Comparison of ENCODE assay signal across 14 cellular contexts in the genomic region with DNA sequence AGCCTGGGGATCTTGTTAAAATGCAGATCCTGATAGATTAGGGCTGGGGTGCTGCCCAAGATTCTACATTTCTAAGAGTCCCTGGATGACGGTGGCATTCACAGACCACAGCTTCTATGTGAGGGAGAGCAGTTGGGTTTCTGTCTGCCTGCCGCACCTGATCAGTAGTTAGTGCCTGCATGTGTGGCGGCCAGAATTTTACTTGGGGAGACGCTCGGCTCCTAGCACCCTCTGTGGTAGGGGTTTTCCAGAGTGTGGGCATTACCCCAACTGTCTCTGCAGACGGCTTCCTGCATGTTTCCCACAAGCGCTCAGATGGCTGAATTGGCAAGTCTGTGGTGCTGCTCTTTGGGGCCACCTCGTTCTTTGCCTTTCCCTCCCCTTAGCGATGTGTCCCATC. TPM values are rescaled to one million over a fixed set of nuclear protein-coding genes. Genes with fewer than 3 reads are reported as not detected.
A peak's percentile ranks its signal among the peaks of the same experiment; 100 is the strongest.
DNase-seq lines count a peak whose midpoint lies in the region; ATAC-seq and TF ChIP-seq lines count a peak whose summit lies in the region.
"Had no signal": no experiment of that assay in that cellular context is flagged by ENCODE, and none has a peak within 500 bp of the region (broad histone marks: within the 10 kb centered on the region; RNA-seq: fewer than 3 reads in every experiment).

No MANE protein-coding gene starts in this region.

- no peaks in the 10 kb centered on the region for H3K23me2 ChIP-seq in H9 (ENCODE audit: insufficient read length, low read depth, low read length, poor library complexity, severe bottlenecking)

- peak overlapping the region; percentile 76 to 87 (median 81); a peak in 3 of 7 replicates for H3K27ac Mint-ChIP-seq in H9

- CTCF ChIA-PET in PC-3 (lab: Charles Lee): no interaction called here

- H3K23ac ChIP-seq in H9 (ENCODE audit: insufficient read length, low read depth, low read length): no peak overlapping the region

- no peak for ATAC-seq in PC-3
- ATAC-seq: heart left ventricle had no signal

- no peaks in the 10 kb centered on the region for H3K79me2 ChIP-seq in H9 (ENCODE audit: insufficient read depth, low read length)
- H3K79me2 ChIP-seq in PC-3 (ENCODE audit: low read length): no peaks in the 10 kb centered on the region

- H3K4me3 ChIP-seq in PC-3 (ENCODE audit: low read length): no peak overlapping the region
- H3K4me3 ChIP-seq: ascending aorta, heart left ventricle, left ventricle myocardium inferior had no signal

- H3K27ac ChIP-seq in H9 (ENCODE audit: insufficient read length, low read depth, low read length) (no peak overlapping the region), caudate nucleus (ENCODE audit: low read depth, low read length) (peak overlapping the region; percentile 60), PC-3 (ENCODE audit: low read length) (no peak overlapping the region)
- H3K27ac ChIP-seq: ascending aorta, heart left ventricle, left ventricle myocardium inferior had no signal

- no peak overlapping the region for H4K8ac ChIP-seq in H9 (replicated peaks; ENCODE audit: insufficient read length, low read depth, low read length)

- DNase-seq in H9 (no peak), caudate nucleus (lab: John Stamatoyannopoulos, UW) (no peak), ureter (ENCODE audit: low spot score) (no peak), NOMO-1 (lab: John Stamatoyannopoulos, UW; ENCODE audit: unreplicated experiment in 2 of 2) (no peak), PC-3 (no peak), NAMALWA (ENCODE audit: low spot score) (no peak)
- DNase-seq in activated CD4-positive, alpha-beta T cell treated with anti-CD3 and anti-CD28 coated beads, Interleukin-2, amount 50 U/mL, for 4 hours: peak; percentile 31 to 48
- peak; percentile 14 for DNase-seq in stimulated activated CD4-positive, alpha-beta T cell treated with anti-CD3 and anti-CD28 coated beads, Interleukin-4, amount 100 ng/mL, for 1 hour
- DNase-seq: heart left ventricle, left ventricle myocardium inferior, NCI-H1092, NCI-H524, Right ventricle myocardium superior had no signal

- no peak overlapping the region for H2AK5ac ChIP-seq in H9 (ENCODE audit: insufficient read length, low read length)

- POLR2A ChIA-PET in PC-3 (lab: Charles Lee; ENCODE audit: unreplicated experiment): interaction anchor here (0.5 kb wide), 1 partner anchor 125 kb away, joined by 3 read pairs; no protein-coding TSS in a partner anchor

- no peak overlapping the region; the same call in 1 of the 2 replicates for H3K14ac ChIP-seq in H9 (ENCODE audit: insufficient read depth, low read length)

- peaks cover 15 to 19% of the 10 kb centered on the region in 2 experiments for H3K4me1 Mint-ChIP-seq in H9

- H2BK120ac ChIP-seq in H9 (ENCODE audit: low read depth, low read length, poor library complexity, severe bottlenecking): no peak overlapping the region

- no peak overlapping the region for H4K5ac ChIP-seq in H9 (ENCODE audit: insufficient read length, low read depth, low read length)

- intact Hi-C loops in PC-3 (cut with micrococcal nuclease): loop anchor here (10.0 kb wide), 1 partner anchor 440 kb away; the partner anchor contains the start of gene RPUSD3

- H4K20me1 ChIP-seq in H9 (ENCODE audit: control insufficient read depth, insufficient read depth, insufficient read length): no peaks in the 10 kb centered on the region
- no peaks in the 10 kb centered on the region for H4K20me1 ChIP-seq in PC-3 (ENCODE audit: low read length)

- H3K27me3 ChIP-seq in H9 (ENCODE audit: insufficient read depth, low read length) (no peaks in the 10 kb centered on the region), PC-3 (ENCODE audit: low read length) (no peaks in the 10 kb centered on the region)
- H3K27me3 ChIP-seq: ascending aorta, heart left ventricle had no signal

- TF ChIP-seq CTCF in H9 (conservative IDR thresholded peaks at IDR 0.05) (no peak), PC-3 (conservative IDR thresholded peaks at IDR 0.05; ENCODE audit: low read depth, low read length) (no peak)

- no peak overlapping the region for H2BK5ac ChIP-seq in H9 (ENCODE audit: insufficient read length, low read length)

- no peak overlapping the region for H2BK12ac ChIP-seq in H9 (ENCODE audit: insufficient read length, low read depth, low read length)

- no peaks in the 10 kb centered on the region for H3K27me3 Mint-ChIP-seq in H9 (ENCODE audit: low read depth)

- H3K4me1 ChIP-seq in H9 (ENCODE audit: insufficient read depth, low read length) (0 out of 2 replicates have a peak, but pooled peaks cover 1% of the 10 kb centered on the region), PC-3 (ENCODE audit: insufficient read depth, low read length) (peaks cover 12% of the 10 kb centered on the region)
- H3K4me1 ChIP-seq: ascending aorta had no signal

- H3K4ac ChIP-seq in H9 (ENCODE audit: low read depth, low read length): no peak overlapping the region

- no peak overlapping the region for H3K9ac ChIP-seq in H9 (ENCODE audit: extremely low read depth, insufficient read length, low read length)
- H3K9ac ChIP-seq in PC-3 (ENCODE audit: low read length): no peak overlapping the region

- H3F3A ChIP-seq in PC-3 (ENCODE audit: low read length, unreplicated experiment): no peaks in the 10 kb centered on the region

- H2AFZ ChIP-seq in H9 (ENCODE audit: low read length) (no peak overlapping the region), PC-3 (ENCODE audit: low read length) (no peak overlapping the region)

- H3K79me1 ChIP-seq in H9 (ENCODE audit: insufficient read depth, low read depth, low read length, poor library complexity, severe bottlenecking): no peaks in the 10 kb centered on the region

- H3K4me2 ChIP-seq in H9 (ENCODE audit: insufficient read depth, insufficient read length, low read length) (no peak overlapping the region), PC-3 (ENCODE audit: low read length) (no peak overlapping the region)

- H3K9me3 Mint-ChIP-seq in H9: no peaks in the 10 kb centered on the region

- no peaks in the 10 kb centered on the region for H3K9me2 ChIP-seq in PC-3 (replicated peaks; ENCODE audit: low read length)

- peaks cover 30% of the 10 kb centered on the region for H3K36me3 ChIP-seq in PC-3 (ENCODE audit: low read depth, low read length)

- H3K9me3 ChIP-seq in H9 (ENCODE audit: control insufficient read depth, low read depth, low read length) (no peaks in the 10 kb centered on the region), PC-3 (ENCODE audit: low read length) (no peaks in the 10 kb centered on the region)
- H3K9me3 ChIP-seq: ascending aorta, heart left ventricle, left ventricle myocardium inferior had no signal

- H2BK15ac ChIP-seq in H9 (ENCODE audit: low read depth, low read length): no peak overlapping the region

- no peak overlapping the region for H2BK20ac ChIP-seq in H9 (ENCODE audit: low read depth, low read length, poor library complexity, severe bottlenecking)

- H3T11ph ChIP-seq in H9 (ENCODE audit: low read length): no peak overlapping the region

- no peak overlapping the region for H3K4me3 Mint-ChIP-seq in H9

- H3K18ac ChIP-seq in H9 (ENCODE audit: insufficient read length, low read depth, low read length): no peak overlapping the region

- H4K91ac ChIP-seq in H9 (ENCODE audit: insufficient read length, low read depth, low read length): no peak overlapping the region

- BruUV-seq in PC-3 (replicated peaks; lab: Mats Ljungman, UMichigan): no TSS peak

- peaks cover 7 to 48% (median 29%) of the 10 kb centered on the region in 3 experiments; a peak in 6 of 7 replicates for H3K36me3 Mint-ChIP-seq in H9 (ENCODE audit: insufficient read depth in 1 of 3, low read depth in 3 of 3)

- no CpG with 5 or more reads among the region's 9 CpGs for WGBS in H9 (ENCODE audit: extremely low coverage, insufficient read length, low lambda C conversion rate)

- H3K56ac ChIP-seq in H9 (ENCODE audit: insufficient read length, low read depth, low read length): no peak overlapping the region

RNA-seq across cellular contexts. Expression of gene GHRL, which starts 8.3 kb away (rescaled TPM):
- total RNA-seq in H9 (2021) (1.3 TPM in 1 of 2 replicates, not detected in the other), ureter (0.81 TPM), PC-3 (2014; rRNA removed) (not detected in 2 replicates)
- total RNA-seq: ascending aorta, Right ventricle myocardium superior had no signal

RNA-seq across cellular contexts. Expression of gene TATDN2, which starts 36.2 kb away (rescaled TPM):
- 34.4 and 34.5 TPM in 2 replicates for total RNA-seq in H9 (2021)
- 37.8 TPM for total RNA-seq in ureter
- 14.1 and 25.6 TPM in 2 replicates for total RNA-seq in PC-3 (2014; rRNA removed)

RNA-seq across cellular contexts. Expression of gene SEC13, which starts 36.4 kb away (rescaled TPM):
- 131 TPM in 2 replicates for total RNA-seq in H9 (2021)
- total RNA-seq in ureter: 82.9 TPM
- 265 and 289 TPM in 2 replicates for total RNA-seq in PC-3 (2014; rRNA removed)

Comparison
In these comparisons a context has a peak if more than half of its experiments do, and no peak if none do; other contexts are left out.
1. DNase-seq: peak in activated CD4-positive, alpha-beta T cell treated with anti-CD3 and anti-CD28 coated beads, Interleukin-2, amount 50 U/mL, for 4 hours (2 of 2) and stimulated activated CD4-positive, alpha-beta T cell treated with anti-CD3 and anti-CD28 coated beads, Interleukin-4, amount 100 ng/mL, for 1 hour (single experiment); none in H9 (single experiment), caudate nucleus (0 of 61), ureter (single experiment), NOMO-1 (0 of 2), PC-3 (single experiment) and NAMALWA (single experiment).